12 cellular contexts compared by ENCODE assay signal in the genomic region with DNA sequence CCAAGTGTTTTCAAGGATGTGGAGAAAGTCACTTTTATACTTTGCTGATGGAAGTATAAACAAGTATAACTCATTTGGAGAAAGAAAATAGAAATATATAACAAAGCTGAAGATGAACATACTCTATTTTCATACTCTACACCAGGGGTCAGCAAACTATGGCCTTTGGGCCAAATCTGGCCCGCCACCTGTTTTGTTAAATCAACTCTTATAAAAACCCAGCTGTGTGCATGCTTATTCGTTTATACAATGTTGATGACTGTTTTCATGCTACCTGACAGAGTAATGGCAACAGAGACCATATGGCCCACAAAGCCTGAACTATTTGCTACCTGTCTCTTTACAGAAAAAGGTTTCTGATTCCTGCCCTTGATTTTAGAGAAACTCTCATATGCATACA.
A peak's percentile ranks its signal among the peaks of the same experiment; 100 is the strongest.
DNase-seq lines count a peak whose midpoint lies in the region; ATAC-seq and TF ChIP-seq lines count a peak whose summit lies in the region.
"Had no signal": no experiment of that assay in that cellular context is flagged by ENCODE, and none has a peak within 500 bp of the region (broad histone marks: within the 10 kb centered on the region; RNA-seq: fewer than 3 reads in every experiment).

No MANE protein-coding gene starts in this region.

- H3K9me3 Mint-ChIP-seq in chondrocyte (ENCODE audit: low read depth) (peaks cover 4% of the 10 kb centered on the region), osteocyte (ENCODE audit: unreplicated experiment) (peaks cover 2% of the 10 kb centered on the region)
- H3K9me3 Mint-ChIP-seq: WTC11 had no signal

- peak; percentile 48 for DNase-seq in DMS53 (lab: John Stamatoyannopoulos, UW)
- DNase-seq in DMS53 treated with DMSO at 0.1 percent for 48 hours (lab: John Stamatoyannopoulos, UW; ENCODE audit: unreplicated experiment): no peak
- DNase-seq in NB4 (ENCODE audit: low read depth): no peak
- DNase-seq in chondrocyte (ENCODE audit: low spot score): no peak
- DNase-seq in osteocyte (ENCODE audit: extremely low spot score, unreplicated experiment): no peak
- no peak for DNase-seq in dedifferentiated amniotic fluid mesenchymal stem cell (ENCODE audit: extremely low spot score)
- DNase-seq in stimulated activated CD4-positive, alpha-beta T cell treated with anti-CD3 and anti-CD28 coated beads, Interleukin-12 subunit alpha, Interleukin-12 subunit beta, amount 100 ng/mL, for 4 hours: no peak
- DNase-seq: effector CD8-positive, alpha-beta T cell; kidney; NCI-H510A treated with DMSO at 0.1 percent for 48 hours had no signal

- H3K36me3 Mint-ChIP-seq in chondrocyte (ENCODE audit: low read depth) (no peaks in the 10 kb centered on the region), osteocyte (ENCODE audit: unreplicated experiment) (no peaks in the 10 kb centered on the region)
- H3K36me3 Mint-ChIP-seq: WTC11 had no signal

- ATAC-seq in GM19467 (IDR thresholded peaks at IDR 0.05; ENCODE audit: unreplicated experiment): no peak
- ATAC-seq: WTC11 had no signal

- H3K27me3 Mint-ChIP-seq in chondrocyte (ENCODE audit: low read depth): no peaks in the 10 kb centered on the region
- no peaks in the 10 kb centered on the region for H3K27me3 Mint-ChIP-seq in osteocyte (ENCODE audit: unreplicated experiment)

- H3K27ac Mint-ChIP-seq in chondrocyte (ENCODE audit: unreplicated experiment) (no peak overlapping the region), osteocyte (ENCODE audit: unreplicated experiment) (no peak overlapping the region)
- H3K27ac Mint-ChIP-seq: WTC11 had no signal

- TF ChIP-seq CTCF in NB4 (IDR thresholded peaks at IDR 0.05; ENCODE audit: low read depth, low read length) (peak; percentile 2), chondrocyte (IDR thresholded peaks at IDR 0.05) (peak; percentile 67), osteocyte (IDR thresholded peaks at IDR 0.05) (peak; percentile 33)

- TF ChIP-seq POLR2A in NB4 (IDR thresholded peaks at IDR 0.05; ENCODE audit: extremely low read depth, insufficient read length): no peak

- H3K4me1 Mint-ChIP-seq in chondrocyte (ENCODE audit: low read depth) (no peaks in the 10 kb centered on the region), osteocyte (ENCODE audit: unreplicated experiment) (no peaks in the 10 kb centered on the region)
- H3K4me1 Mint-ChIP-seq: WTC11 had no signal

- H3K4me3 Mint-ChIP-seq in chondrocyte (ENCODE audit: unreplicated experiment) (no peak overlapping the region), osteocyte (ENCODE audit: unreplicated experiment) (no peak overlapping the region)
- H3K4me3 Mint-ChIP-seq: WTC11 had no signal

- H3K4me3 ChIP-seq in NB4 (ENCODE audit: low read depth, low read length): no peak overlapping the region

Comparison
In these comparisons a context has a peak if more than half of its experiments do, and no peak if none do; other contexts are left out.
1. CTCF ChIP-seq: peak in every context shown above with its lines; median percentile 67 in chondrocyte; 33 in osteocyte; 2 in NB4.